In genomic region chr1:225318706-225319575, GRCh38 we compare ENCODE assay signal across 8 cellular contexts.
DNase-seq lines count a peak whose midpoint lies in the region; ATAC-seq and TF ChIP-seq lines count a peak whose summit lies in the region.

No MANE protein-coding gene starts in this region.

- no peaks in the 10 kb centered on the region for H3K9me3 ChIP-seq in suprapubic skin

- TF ChIP-seq CTCF in astrocyte of the spinal cord (IDR thresholded peaks at IDR 0.05; ENCODE audit: low read depth, low read length) = peak; percentile 80
- peak; percentile 28 to 68 for TF ChIP-seq CTCF in suprapubic skin (IDR thresholded peaks at IDR 0.05)

- H3K36me3 ChIP-seq in suprapubic skin = no peaks in the 10 kb centered on the region

- H3K4me3 ChIP-seq in astrocyte of the spinal cord (ENCODE audit: low read depth, low read length) (no peak overlapping the region), suprapubic skin (no peak overlapping the region)

- no peaks in the 10 kb centered on the region for H3K27me3 ChIP-seq in suprapubic skin

- peak; percentile 30 for DNase-seq in NCI-H510A treated with DMSO at 0.1 percent for 48 hours (lab: John Stamatoyannopoulos, UW)
- no peak for DNase-seq in NCI-H510A (lab: John Stamatoyannopoulos, UW)
- peak; percentile 57 for DNase-seq in NCI-H460 (ENCODE audit: extremely low read depth, low read depth)
- DNase-seq in astrocyte of the spinal cord (ENCODE audit: low read depth, low spot score) = peak; percentile 48
- DNase-seq in iPS-NIHi7 (ENCODE audit: extremely low spot score) = peak; percentile 79
- DNase-seq in suprapubic skin (ENCODE audit: low spot score in 2 of 2) = no peak

- no peaks in the 10 kb centered on the region for H3K4me1 ChIP-seq in suprapubic skin

- 37% methylated on average over 4 of the region's 4 CpGs for WGBS in suprapubic skin

- H3K27ac ChIP-seq in suprapubic skin = no peak overlapping the region

- no peak for TF ChIP-seq EP300 in suprapubic skin (IDR thresholded peaks at IDR 0.05)

- TF ChIP-seq POLR2A in suprapubic skin (IDR thresholded peaks at IDR 0.05) = no peak

- in situ Hi-C loops in astrocyte of the spinal cord (cut with HindIII; ENCODE audit: low sequenced_read_pairs) = no loop called here

- ATAC-seq in GM19395 (IDR thresholded peaks at IDR 0.05; ENCODE audit: unreplicated experiment) (peak; percentile 97), HG03280 (IDR thresholded peaks at IDR 0.05; ENCODE audit: unreplicated experiment) (peak; percentile 79)

Comparison
In these comparisons a context has a peak if more than half of its experiments do, and no peak if none do; other contexts are left out.
1. DNase-seq: peak in NCI-H510A treated with DMSO at 0.1 percent for 48 hours (single experiment), NCI-H460 (single experiment), astrocyte of the spinal cord (single experiment) and iPS-NIHi7 (single experiment); none in NCI-H510A (single experiment) and suprapubic skin (0 of 2).